8 cellular contexts compared by ENCODE assay signal in the genomic region with DNA sequence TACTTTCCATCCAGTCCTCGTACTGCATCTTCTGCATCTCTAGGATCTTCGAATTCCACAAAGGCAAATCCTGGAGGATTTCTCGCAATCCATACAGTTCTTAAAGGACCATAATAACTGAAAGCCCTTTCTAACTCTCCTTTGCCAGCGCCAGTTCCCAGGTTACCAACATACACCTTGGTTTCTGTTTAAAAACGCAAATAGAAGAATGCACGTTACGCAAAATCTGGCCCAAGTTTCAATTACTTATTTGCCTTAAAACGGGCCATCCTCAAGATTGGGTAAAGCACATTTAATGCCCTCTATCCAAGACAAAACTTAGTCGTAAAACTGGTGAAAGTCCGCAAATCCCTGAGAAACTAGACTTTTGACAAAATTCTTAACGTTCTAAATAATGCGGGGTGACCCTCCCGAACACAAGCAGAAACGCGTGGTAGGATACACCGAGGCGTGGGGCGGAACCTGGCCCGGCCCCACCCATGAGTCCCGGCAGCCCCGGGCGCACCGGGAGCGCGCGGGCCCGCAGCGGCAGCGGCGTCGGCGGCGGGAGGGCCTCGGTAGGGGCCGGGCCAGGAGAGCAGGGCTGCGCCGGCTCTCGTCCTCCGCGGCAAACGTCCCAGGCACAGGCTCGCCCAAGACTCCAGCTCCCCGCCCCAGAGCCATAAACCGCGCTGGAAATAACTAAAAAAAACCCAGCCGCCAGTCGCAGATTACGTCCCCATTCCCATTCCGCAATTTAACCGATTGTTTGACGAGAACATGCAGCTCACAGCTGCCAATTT.
DNase-seq lines count a peak whose midpoint lies in the region; ATAC-seq lines count a peak whose summit lies in the region.

No MANE protein-coding gene starts in this region.

- peak; percentile 32 for ATAC-seq in GM19035 (IDR thresholded peaks at IDR 0.05; ENCODE audit: unreplicated experiment)
- peak; percentile 46 for ATAC-seq in HG03432 (IDR thresholded peaks at IDR 0.05; ENCODE audit: unreplicated experiment)
- no peak for ATAC-seq in HG03469 (IDR thresholded peaks at IDR 0.05; ENCODE audit: unreplicated experiment)

- H3K9ac ChIP-seq in BLaER1 = peak overlapping the region; percentile 100

- no peaks in the 10 kb centered on the region for H3K27me3 ChIP-seq in BLaER1

- peak; percentile 51 for DNase-seq in UCSD-AML1 (lab: John Stamatoyannopoulos, UW; ENCODE audit: unreplicated experiment)
- peak in 45 of 61 donors; percentile 11 to 73 (median 47) for DNase-seq in caudate nucleus (lab: John Stamatoyannopoulos, UW)
- DNase-seq in left kidney (ENCODE audit: low read depth, low spot score) = peak; percentile 76
- DNase-seq in stimulated activated CD4-positive, alpha-beta T cell treated with anti-CD3 and anti-CD28 coated beads, Interleukin-4, amount 100 ng/mL, for 1 hour = peak; percentile 60

- H3K27ac ChIP-seq in BLaER1 (peak overlapping the region; percentile 100), caudate nucleus (ENCODE audit: low read depth, low read length) (peak overlapping the region; percentile 98)

- H3K4me3 ChIP-seq in BLaER1 = peak overlapping the region; percentile 88

- peaks cover 50% of the 10 kb centered on the region for H3K4me1 ChIP-seq in BLaER1

- H3K36me3 ChIP-seq in BLaER1 = peaks cover 46% of the 10 kb centered on the region

- peak overlapping the region; percentile 85 for H3K4me2 ChIP-seq in BLaER1

- H4K20me1 ChIP-seq in BLaER1 = peaks cover 55% of the 10 kb centered on the region

- H3K9me3 ChIP-seq in BLaER1 = no peaks in the 10 kb centered on the region
